In the genomic region with DNA sequence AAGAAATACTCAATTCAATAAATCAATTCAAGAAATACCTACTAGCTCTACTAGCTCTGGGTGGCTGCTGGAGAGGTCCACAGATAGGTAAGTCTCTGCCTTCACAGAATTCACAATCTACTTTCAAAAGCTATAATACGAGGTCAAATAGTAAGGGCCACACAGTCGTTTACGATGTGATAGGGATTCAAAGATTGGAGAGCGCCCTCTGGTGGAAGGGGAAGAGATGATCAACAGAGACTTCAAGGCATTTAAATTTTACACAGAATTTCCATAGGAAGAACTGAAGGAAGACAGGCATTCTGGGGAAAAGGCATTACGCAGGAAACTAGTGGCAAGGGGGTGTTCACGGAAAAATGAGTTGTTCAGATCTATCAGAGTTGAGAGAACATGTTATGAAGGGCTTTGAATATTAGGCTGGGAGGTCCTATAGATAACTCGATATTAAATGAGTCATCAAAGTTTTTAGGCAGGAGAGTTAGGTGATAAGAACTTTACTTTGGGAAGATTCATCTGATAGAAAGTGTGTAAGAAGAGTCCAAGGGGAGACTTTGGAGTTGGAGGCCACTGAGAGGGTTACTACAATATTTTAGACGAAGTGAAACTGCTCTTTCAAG, we compare ENCODE assay signal across 8 cellular contexts.
DNase-seq lines count a peak whose midpoint lies in the region; ATAC-seq lines count a peak whose summit lies in the region.

No MANE protein-coding gene starts in this region.

- peaks cover 6% of the 10 kb centered on the region for H3K4me1 ChIP-seq in HAP-1

- H3K27me3 Mint-ChIP-seq in effector memory CD8-positive, alpha-beta T cell = peaks cover 25 to 42% of the 10 kb centered on the region in 2 donors
- H3K27me3 Mint-ChIP-seq in stimulated activated naive CD8-positive, alpha-beta T cell treated with anti-CD3 and anti-CD28 coated beads, Interleukin-15, Interleukin-2, amounts not matched to agents 100 ng/mL and 50 ng/mL, for 24 hours = peaks cover 31% of the 10 kb centered on the region

- no peaks in the 10 kb centered on the region for H3K9me3 Mint-ChIP-seq in effector memory CD8-positive, alpha-beta T cell
- H3K9me3 Mint-ChIP-seq in stimulated activated naive CD8-positive, alpha-beta T cell treated with anti-CD3 and anti-CD28 coated beads, Interleukin-15, Interleukin-2, amounts not matched to agents 100 ng/mL and 50 ng/mL, for 24 hours = no peaks in the 10 kb centered on the region

- peaks cover 2 to 5% of the 10 kb centered on the region in 2 donors for H3K4me1 Mint-ChIP-seq in effector memory CD8-positive, alpha-beta T cell (ENCODE audit: low read depth in 2 of 2)
- peaks cover 17% of the 10 kb centered on the region for H3K4me1 Mint-ChIP-seq in stimulated activated naive CD8-positive, alpha-beta T cell treated with anti-CD3 and anti-CD28 coated beads, Interleukin-15, Interleukin-2, amounts not matched to agents 100 ng/mL and 50 ng/mL, for 24 hours (ENCODE audit: low read depth)

- H3K27ac Mint-ChIP-seq in effector memory CD8-positive, alpha-beta T cell = no peak overlapping the region
- peak overlapping the region; percentile 8 for H3K27ac Mint-ChIP-seq in stimulated activated naive CD8-positive, alpha-beta T cell treated with anti-CD3 and anti-CD28 coated beads, Interleukin-15, Interleukin-2, amounts not matched to agents 100 ng/mL and 50 ng/mL, for 24 hours

- ATAC-seq in effector memory CD8-positive, alpha-beta T cell (replicated peaks) = no peak
- no peak for ATAC-seq in HG03520 (IDR thresholded peaks at IDR 0.05; ENCODE audit: unreplicated experiment)

- H3K9me3 ChIP-seq in HAP-1 = no peaks in the 10 kb centered on the region

- no peaks in the 10 kb centered on the region for H3K36me3 Mint-ChIP-seq in effector memory CD8-positive, alpha-beta T cell (ENCODE audit: insufficient read depth)
- no peaks in the 10 kb centered on the region for H3K36me3 Mint-ChIP-seq in stimulated activated naive CD8-positive, alpha-beta T cell treated with anti-CD3 and anti-CD28 coated beads, Interleukin-15, Interleukin-2, amounts not matched to agents 100 ng/mL and 50 ng/mL, for 24 hours (ENCODE audit: low read depth)

- in situ Hi-C loops in HAP-1 (cut with MboI; ENCODE audit: low sequenced_read_pairs) = loop anchor here (10.0 kb wide), 1 partner anchor 162 kb away; no protein-coding TSS in a partner anchor

- H3K4me3 Mint-ChIP-seq in effector memory CD8-positive, alpha-beta T cell = no peak overlapping the region
- peak overlapping the region; percentile 14 for H3K4me3 Mint-ChIP-seq in stimulated activated naive CD8-positive, alpha-beta T cell treated with anti-CD3 and anti-CD28 coated beads, Interleukin-15, Interleukin-2, amounts not matched to agents 100 ng/mL and 50 ng/mL, for 24 hours

- no peak overlapping the region for H3K4me3 ChIP-seq in HAP-1

- H3K36me3 ChIP-seq in HAP-1 (replicated peaks) = no peaks in the 10 kb centered on the region

- no peaks in the 10 kb centered on the region for H3K27me3 ChIP-seq in HAP-1 (ENCODE audit: low read depth)

- peak; percentile 62 to 63 for DNase-seq in AML-193 (lab: John Stamatoyannopoulos, UW)
- peak; percentile 46 to 81 for DNase-seq in HAP-1 (ENCODE audit: low spot score in 2 of 2)
- peak; percentile 19 for DNase-seq in NCI-H748 treated with DMSO at 0.1 percent for 48 hours (lab: John Stamatoyannopoulos, UW)
- DNase-seq in activated CD4-positive, alpha-beta T cell treated with anti-CD3 and anti-CD28 coated beads, Interleukin-2, amount 50 U/mL, for 48 hours = peak; percentile 48 to 70
- peak; percentile 24 to 37 (median 26) for DNase-seq in effector memory CD8-positive, alpha-beta T cell
- peak; percentile 90 for DNase-seq in myocyte (ENCODE audit: low read depth)

Comparison
In these comparisons a context has a peak if more than half of its experiments do, and no peak if none do; other contexts are left out.
1. DNase-seq: peak in every context shown above with its lines; median percentile 90 in myocyte; 64 in HAP-1; 62 in AML-193; 59 in activated CD4-positive, alpha-beta T cell treated with anti-CD3 and anti-CD28 coated beads, Interleukin-2, amount 50 U/mL, for 48 hours; 26 in effector memory CD8-positive, alpha-beta T cell; 19 in NCI-H748 treated with DMSO at 0.1 percent for 48 hours.